Comparison of ENCODE assay signal across 12 cellular contexts in the genomic region with DNA sequence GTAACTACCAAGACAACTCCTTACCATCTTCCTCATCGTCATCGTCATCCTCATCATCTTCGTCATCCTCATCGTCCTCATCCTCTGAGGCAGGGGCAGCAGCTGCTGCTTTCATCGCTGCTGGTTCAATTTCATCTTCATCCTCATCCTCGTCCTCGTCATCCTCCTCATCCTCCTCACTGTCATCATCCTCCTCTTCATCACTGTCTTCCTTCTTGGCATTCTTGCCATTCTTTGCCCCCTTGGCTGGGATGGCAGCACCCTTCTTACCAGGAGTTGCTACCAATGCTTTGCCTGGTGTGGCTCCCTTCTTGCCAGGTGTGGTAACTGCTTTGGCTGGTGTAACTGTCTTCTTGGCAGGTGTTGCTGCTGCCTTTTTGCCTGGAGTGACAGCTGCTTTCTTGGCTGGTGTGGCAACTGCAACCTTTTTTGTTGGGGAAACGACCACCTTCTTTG. TPM values are rescaled to one million over a fixed set of nuclear protein-coding genes. Genes with fewer than 3 reads are reported as not detected.
DNase-seq lines count a peak whose midpoint lies in the region; ATAC-seq and TF ChIP-seq lines count a peak whose summit lies in the region.
"Had no signal": no experiment of that assay in that cellular context is flagged by ENCODE, and none has a peak within 500 bp of the region (broad histone marks: within the 10 kb centered on the region; RNA-seq: fewer than 3 reads in every experiment).

No MANE protein-coding gene starts in this region.

- no peak overlapping the region for H2AFZ ChIP-seq in H9 (ENCODE audit: low read length)

- no peak overlapping the region for H2BK20ac ChIP-seq in H9 (ENCODE audit: low read depth, low read length, poor library complexity, severe bottlenecking)

- H3K56ac ChIP-seq in H9 (ENCODE audit: insufficient read length, low read depth, low read length): no peak overlapping the region

- H3K23me2 ChIP-seq in H9 (ENCODE audit: insufficient read length, low read depth, low read length, poor library complexity, severe bottlenecking): peaks cover 10% of the 10 kb centered on the region

- intact Hi-C loops in CD4-positive, alpha-beta T cell (cut with DNase I, micrococcal nuclease): loop anchor here (5.0 to 10.0 kb wide), 4 partner anchors 34 to 747 kb away; partner anchors contain the start of genes CAB39 (in 1 of the 2), COPS7B (in 1 of the 2) and PTMA (in 1 of the 2)
- intact Hi-C loops in left ventricle myocardium superior (cut with micrococcal nuclease): no loop called here

- no peak overlapping the region for H4K91ac ChIP-seq in H9 (ENCODE audit: insufficient read length, low read depth, low read length)

- no peaks in the 10 kb centered on the region for H3K27me3 Mint-ChIP-seq in CD4-positive, alpha-beta T cell
- H3K27me3 Mint-ChIP-seq in H9 (ENCODE audit: low read depth): peaks cover 1% of the 10 kb centered on the region; the same call in 1 of the 2 replicates
- no peaks in the 10 kb centered on the region for H3K27me3 Mint-ChIP-seq in activated T-cell treated with anti-CD3 and anti-CD28 coated beads, Interleukin-2, amount 50 U/mL, for 72 hours (ENCODE audit: low read depth)

- peak overlapping the region; percentile 99 for H3K27ac Mint-ChIP-seq in CD4-positive, alpha-beta T cell
- H3K27ac Mint-ChIP-seq in H9: peak overlapping the region in 1 of 3 experiments; percentile 75; a peak in 2 of 7 replicates
- H3K27ac Mint-ChIP-seq in activated T-cell treated with anti-CD3 and anti-CD28 coated beads, Interleukin-2, amount 50 U/mL, for 72 hours: peak overlapping the region; percentile 93

- no peaks in the 10 kb centered on the region for H3K9me3 ChIP-seq in CD4-positive, alpha-beta T cell (ENCODE audit: control insufficient read depth, low read length)
- no peaks in the 10 kb centered on the region for H3K9me3 ChIP-seq in H9 (ENCODE audit: control insufficient read depth, low read depth, low read length)
- H3K9me3 ChIP-seq: heart left ventricle, Peyer's patch had no signal

- peaks cover 79% of the 10 kb centered on the region for H3K36me3 Mint-ChIP-seq in CD4-positive, alpha-beta T cell (ENCODE audit: low read depth)
- peaks cover 65 to 76% (median 69%) of the 10 kb centered on the region in 3 experiments for H3K36me3 Mint-ChIP-seq in H9 (ENCODE audit: insufficient read depth in 1 of 3, low read depth in 3 of 3)
- H3K36me3 Mint-ChIP-seq in activated T-cell treated with anti-CD3 and anti-CD28 coated beads, Interleukin-2, amount 50 U/mL, for 72 hours (ENCODE audit: insufficient read depth in 2 of 2): peaks cover 36 to 69% of the 10 kb centered on the region in 2 donors

- H2BK15ac ChIP-seq in H9 (ENCODE audit: low read depth, low read length): no peak overlapping the region

- H3K79me2 ChIP-seq in H9 (ENCODE audit: insufficient read depth, low read length): peaks cover 19% of the 10 kb centered on the region

- POLR2A ChIA-PET in CD4-positive, alpha-beta T cell (lab: Charles Lee): interaction anchor here (4.4 to 5.1 kb wide), 2 partner anchors 8 to 247 kb away, joined by 97 to 117 read pairs; partner anchors contain the start of gene PTMA

- H2BK120ac ChIP-seq in H9 (ENCODE audit: low read depth, low read length, poor library complexity, severe bottlenecking): no peak overlapping the region

- peaks cover 71% of the 10 kb centered on the region for H3K4me1 Mint-ChIP-seq in CD4-positive, alpha-beta T cell (ENCODE audit: low read depth)
- H3K4me1 Mint-ChIP-seq in H9: peaks cover 36 to 39% of the 10 kb centered on the region in 2 experiments
- H3K4me1 Mint-ChIP-seq in activated T-cell treated with anti-CD3 and anti-CD28 coated beads, Interleukin-2, amount 50 U/mL, for 72 hours (ENCODE audit: low read depth): peaks cover 77% of the 10 kb centered on the region

- no peaks in the 10 kb centered on the region for H3K27me3 ChIP-seq in CD4-positive, alpha-beta T cell (ENCODE audit: control insufficient read depth, insufficient read depth, low read length)
- H3K27me3 ChIP-seq in H9 (ENCODE audit: insufficient read depth, low read length): no peaks in the 10 kb centered on the region
- H3K27me3 ChIP-seq: heart left ventricle, Peyer's patch had no signal

- H3K9ac ChIP-seq in H9 (ENCODE audit: extremely low read depth, insufficient read length, low read length): no peak overlapping the region

- DNase-seq in CD4-positive, alpha-beta T cell: no peak
- no peak for DNase-seq in H9
- DNase-seq in activated T-cell treated with anti-CD3 and anti-CD28 coated beads, Interleukin-2, amount 50 U/mL, for 72 hours: no peak
- DNase-seq in mesenteric fat pad (ENCODE audit: low spot score): peak; percentile 53
- DNase-seq in DMS53 (lab: John Stamatoyannopoulos, UW): no peak
- DNase-seq in left ventricle myocardium superior: no peak
- DNase-seq in NCI-H1694 treated with DMSO at 0.1 percent for 48 hours (lab: John Stamatoyannopoulos, UW): no peak
- DNase-seq: effector memory CD4-positive, alpha-beta T cell; heart left ventricle; midbrain had no signal

- no peak overlapping the region for H2AK5ac ChIP-seq in H9 (ENCODE audit: insufficient read length, low read length)

- no peak overlapping the region for H3K23ac ChIP-seq in H9 (ENCODE audit: insufficient read length, low read depth, low read length)

- CTCF ChIA-PET in CD4-positive, alpha-beta T cell (lab: Charles Lee): interaction anchor here (0.8 to 1.2 kb wide), 2 partner anchors 10 to 21 kb away, joined by 3 read pairs; no protein-coding TSS in a partner anchor

- no peak overlapping the region for H3K14ac ChIP-seq in H9 (ENCODE audit: insufficient read depth, low read length)

- WGBS in H9 (ENCODE audit: extremely low coverage, insufficient read length, low lambda C conversion rate): 100% methylated on average over 6 of the region's 8 CpGs

- no peak overlapping the region for H2BK12ac ChIP-seq in H9 (ENCODE audit: insufficient read length, low read depth, low read length)

- no peak overlapping the region for H3K18ac ChIP-seq in H9 (ENCODE audit: insufficient read length, low read depth, low read length)

- no peak overlapping the region for H3K4ac ChIP-seq in H9 (ENCODE audit: low read depth, low read length)

- H3K79me1 ChIP-seq in H9 (ENCODE audit: insufficient read depth, low read depth, low read length, poor library complexity, severe bottlenecking): peaks cover 4% of the 10 kb centered on the region

- peak overlapping the region; percentile 11 for H3K4me2 ChIP-seq in H9 (ENCODE audit: insufficient read depth, insufficient read length, low read length)

- no peak overlapping the region for H2BK5ac ChIP-seq in H9 (ENCODE audit: insufficient read length, low read length)

- H3T11ph ChIP-seq in H9 (ENCODE audit: low read length): no peak overlapping the region

- no peak for ATAC-seq in CD4-positive, alpha-beta T cell (ENCODE audit: poor library complexity)
- ATAC-seq in activated T-cell treated with anti-CD3 and anti-CD28 coated beads, Interleukin-2, amount 50 U/mL, for 72 hours (replicated peaks in 1 of 2): no peak
- ATAC-seq in GM19324 (IDR thresholded peaks at IDR 0.05; ENCODE audit: low FRiP score, unreplicated experiment) (no peak), left ventricle myocardium superior (no peak)
- ATAC-seq: heart left ventricle had no signal

- H3K9me3 Mint-ChIP-seq in CD4-positive, alpha-beta T cell: no peaks in the 10 kb centered on the region
- H3K9me3 Mint-ChIP-seq in H9: peaks cover 0 to 2% of the 10 kb centered on the region in 2 experiments; a peak in 3 of 5 replicates
- no peaks in the 10 kb centered on the region for H3K9me3 Mint-ChIP-seq in activated T-cell treated with anti-CD3 and anti-CD28 coated beads, Interleukin-2, amount 50 U/mL, for 72 hours

- no peak overlapping the region for H4K5ac ChIP-seq in H9 (ENCODE audit: insufficient read length, low read depth, low read length)

- TF ChIP-seq CTCF in CD4-positive, alpha-beta T cell (IDR thresholded peaks at IDR 0.05): no peak
- TF ChIP-seq CTCF in H9 (conservative IDR thresholded peaks at IDR 0.05): no peak

- H3K4me1 ChIP-seq in H9 (ENCODE audit: insufficient read depth, low read length): no peaks in the 10 kb centered on the region

- H4K8ac ChIP-seq in H9 (replicated peaks; ENCODE audit: insufficient read length, low read depth, low read length): no peak overlapping the region

- no peaks in the 10 kb centered on the region for H4K20me1 ChIP-seq in H9 (ENCODE audit: control insufficient read depth, insufficient read depth, insufficient read length)

- H3K4me3 Mint-ChIP-seq in CD4-positive, alpha-beta T cell: peak overlapping the region; percentile 93
- H3K4me3 Mint-ChIP-seq in H9: peak overlapping the region; percentile 86 to 92
- peak overlapping the region; percentile 95 to 97 for H3K4me3 Mint-ChIP-seq in activated T-cell treated with anti-CD3 and anti-CD28 coated beads, Interleukin-2, amount 50 U/mL, for 72 hours

- no peak overlapping the region for H3K27ac ChIP-seq in CD4-positive, alpha-beta T cell (ENCODE audit: low read depth, low read length)
- no peak overlapping the region for H3K27ac ChIP-seq in H9 (ENCODE audit: insufficient read length, low read depth, low read length)
- H3K27ac ChIP-seq: heart left ventricle, Peyer's patch had no signal

RNA-seq across cellular contexts. Expression of gene NCL, which starts 2.7 kb away (rescaled TPM):
- 100 to 1,000 TPM; 387 to 395 TPM for total RNA-seq in CD4-positive, alpha-beta T cell
- total RNA-seq in H9 (2021) (1,269 and 1,271 TPM in 2 replicates), mesenteric fat pad (512 TPM), left ventricle myocardium superior (241 TPM)
- 100 to 1,000 TPM; 501 to 656 TPM for total RNA-seq in activated T-cell treated with anti-CD3 and anti-CD28 coated beads, Interleukin-2, amount 50 U/mL, for 72 hours
